Comparison of ENCODE assay signal across 19 cellular contexts in the genomic region with DNA sequence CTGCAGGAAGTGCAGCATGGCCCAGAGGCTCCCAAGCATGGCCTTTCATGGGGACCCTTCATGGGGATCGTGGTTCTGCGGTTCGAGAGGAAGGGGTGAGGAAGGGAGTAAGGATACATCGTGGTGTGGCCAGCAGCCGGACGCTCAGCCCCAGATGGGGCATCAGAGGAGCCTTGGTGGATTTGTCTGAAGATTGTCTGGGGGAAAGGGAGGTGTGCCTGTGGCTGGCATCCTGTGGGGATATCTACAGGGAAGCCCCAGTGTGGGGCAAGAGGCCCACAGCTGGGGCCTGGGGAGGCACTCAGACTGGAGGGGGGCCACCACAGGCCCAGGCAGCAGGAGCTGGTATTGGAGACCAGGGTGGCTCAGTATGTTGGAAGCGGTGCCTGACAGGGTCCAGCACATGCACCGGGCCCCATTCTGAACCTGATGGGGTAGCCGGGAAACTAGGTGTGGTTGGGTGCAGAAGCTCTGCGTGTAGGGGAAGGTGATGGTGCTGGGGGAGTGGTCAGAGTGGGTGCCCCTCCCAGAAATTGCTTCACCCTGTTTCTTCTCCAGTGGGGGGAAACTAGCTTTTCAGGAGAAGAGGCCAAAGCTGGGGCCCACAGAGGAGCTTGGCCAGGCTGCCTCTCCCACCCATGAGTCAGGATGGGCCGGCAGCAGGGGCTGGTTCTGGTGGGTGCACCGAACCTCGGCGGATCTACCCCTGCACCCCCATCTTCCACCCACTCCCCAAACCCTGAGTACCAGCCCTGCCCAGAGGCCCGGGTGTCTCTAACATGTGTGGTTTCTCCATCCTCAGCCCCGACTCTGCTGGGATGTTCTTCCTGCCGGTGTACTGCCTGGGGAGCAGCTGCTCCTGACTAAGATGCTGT.
DNase-seq lines count a peak whose midpoint lies in the region; TF ChIP-seq lines count a peak whose summit lies in the region.
"Had no signal": no experiment of that assay in that cellular context is flagged by ENCODE, and none has a peak within 500 bp of the region (broad histone marks: within the 10 kb centered on the region; RNA-seq: fewer than 3 reads in every experiment).

No MANE protein-coding gene starts in this region.

- no peak overlapping the region for H3K27ac ChIP-seq in coronary artery
- H3K27ac ChIP-seq in osteoblast (ENCODE audit: low read depth, low read length), result no peak overlapping the region
- H3K27ac ChIP-seq: 22Rv1 had no signal

- no peak overlapping the region for H2AFZ ChIP-seq in osteoblast (ENCODE audit: low read length)

- peak; percentile 15 for DNase-seq in activated CD4-positive, alpha-beta memory T cell treated with anti-CD3 and anti-CD28 coated beads, Interleukin-2, amount 10 ng/mL, durations not matched to agents 7 days and 5 days
- DNase-seq in activated CD4-positive, alpha-beta memory T cell treated with anti-CD3 and anti-CD28 coated beads for 36 hours, result no peak
- peak; percentile 33 for DNase-seq in CD14-positive monocyte (ENCODE audit: low spot score)
- peak; percentile 36 for DNase-seq in coronary artery (ENCODE audit: low spot score)
- peak; percentile 50 for DNase-seq in osteoblast (ENCODE audit: insufficient read length, low spot score, missing footprints)
- no peak for DNase-seq in COLO668 (lab: John Stamatoyannopoulos, UW; ENCODE audit: unreplicated experiment)
- DNase-seq in anterior cingulate cortex (lab: John Stamatoyannopoulos, UW), result no peak
- no peak for DNase-seq in ureter (ENCODE audit: low spot score)
- DNase-seq: AML-193; CD4-positive, CD25-positive, alpha-beta regulatory T cell; DMS153; KG1; NCI-H1417 treated with DMSO at 0.1 percent for 48 hours; NCI-H1930; NCI-H526; PC-3; RPMI8226 had no signal

- no peaks in the 10 kb centered on the region for H3K9me3 Mint-ChIP-seq in activated CD4-positive, alpha-beta memory T cell treated with anti-CD3 and anti-CD28 coated beads, Interleukin-2, amount 10 ng/mL, durations not matched to agents 7 days and 5 days
- H3K9me3 Mint-ChIP-seq in activated CD4-positive, alpha-beta memory T cell treated with anti-CD3 and anti-CD28 coated beads for 36 hours, result no peaks in the 10 kb centered on the region
- H3K9me3 Mint-ChIP-seq in CD14-positive monocyte, result peaks cover 0 to 5% (median 0%) of the 10 kb centered on the region in 7 donors

- H3K27me3 Mint-ChIP-seq in activated CD4-positive, alpha-beta memory T cell treated with anti-CD3 and anti-CD28 coated beads, Interleukin-2, amount 10 ng/mL, durations not matched to agents 7 days and 5 days, result peaks cover 3% of the 10 kb centered on the region
- no peaks in the 10 kb centered on the region for H3K27me3 Mint-ChIP-seq in activated CD4-positive, alpha-beta memory T cell treated with anti-CD3 and anti-CD28 coated beads for 36 hours
- peaks cover 6 to 15% (median 11%) of the 10 kb centered on the region in 3 donors for H3K27me3 Mint-ChIP-seq in CD14-positive monocyte (ENCODE audit: low read depth in 3 of 3)

- no peak overlapping the region for H3K4me2 ChIP-seq in osteoblast (ENCODE audit: insufficient read depth, low read length)

- H3K36me3 Mint-ChIP-seq in activated CD4-positive, alpha-beta memory T cell treated with anti-CD3 and anti-CD28 coated beads, Interleukin-2, amount 10 ng/mL, durations not matched to agents 7 days and 5 days (ENCODE audit: low read depth), result no peaks in the 10 kb centered on the region
- no peaks in the 10 kb centered on the region for H3K36me3 Mint-ChIP-seq in activated CD4-positive, alpha-beta memory T cell treated with anti-CD3 and anti-CD28 coated beads for 36 hours
- no peaks in the 10 kb centered on the region for H3K36me3 Mint-ChIP-seq in CD14-positive monocyte
- H3K36me3 Mint-ChIP-seq: CD4-positive, CD25-positive, alpha-beta regulatory T cell had no signal

- H3K4me1 ChIP-seq in osteoblast (ENCODE audit: insufficient read depth, low read length), result no peaks in the 10 kb centered on the region

- H3K27ac Mint-ChIP-seq in activated CD4-positive, alpha-beta memory T cell treated with anti-CD3 and anti-CD28 coated beads, Interleukin-2, amount 10 ng/mL, durations not matched to agents 7 days and 5 days, result no peak overlapping the region
- H3K27ac Mint-ChIP-seq in activated CD4-positive, alpha-beta memory T cell treated with anti-CD3 and anti-CD28 coated beads for 36 hours, result no peak overlapping the region
- H3K27ac Mint-ChIP-seq in CD14-positive monocyte, result no peak overlapping the region
- H3K27ac Mint-ChIP-seq: CD4-positive, CD25-positive, alpha-beta regulatory T cell had no signal

- intact Hi-C loops in activated CD4-positive, alpha-beta memory T cell treated with anti-CD3 and anti-CD28 coated beads for 36 hours (cut with micrococcal nuclease), result no loop called here
- intact Hi-C loops in CD14-positive monocyte (cut with micrococcal nuclease), result no loop called here

- H3K27me3 ChIP-seq in osteoblast (ENCODE audit: insufficient read depth, low read length), result no peaks in the 10 kb centered on the region

- TF ChIP-seq CTCF in CD14-positive monocyte (IDR thresholded peaks at IDR 0.05), result no peak
- TF ChIP-seq CTCF in coronary artery (IDR thresholded peaks at IDR 0.05), result no peak
- no peak for TF ChIP-seq CTCF in osteoblast (IDR thresholded peaks at IDR 0.05; ENCODE audit: extremely low read depth, low read depth, low read length)

- H3K4me3 Mint-ChIP-seq in activated CD4-positive, alpha-beta memory T cell treated with anti-CD3 and anti-CD28 coated beads, Interleukin-2, amount 10 ng/mL, durations not matched to agents 7 days and 5 days, result no peak overlapping the region
- no peak overlapping the region for H3K4me3 Mint-ChIP-seq in activated CD4-positive, alpha-beta memory T cell treated with anti-CD3 and anti-CD28 coated beads for 36 hours
- H3K4me3 Mint-ChIP-seq in CD14-positive monocyte, result no peak overlapping the region
- H3K4me3 Mint-ChIP-seq: CD4-positive, CD25-positive, alpha-beta regulatory T cell had no signal

- POLR2A ChIA-PET in activated CD4-positive, alpha-beta memory T cell treated with anti-CD3 and anti-CD28 coated beads, Interleukin-2, amount 10 ng/mL, durations not matched to agents 7 days and 5 days (lab: Charles Lee), result no interaction called here
- POLR2A ChIA-PET in activated CD4-positive, alpha-beta memory T cell treated with anti-CD3 and anti-CD28 coated beads for 36 hours (lab: Charles Lee), result no interaction called here

- H3K4me3 ChIP-seq in coronary artery (no peak overlapping the region), osteoblast (ENCODE audit: insufficient read depth, low read length) (no peak overlapping the region)
- H3K4me3 ChIP-seq: GM12878 had no signal

- H3K79me2 ChIP-seq in osteoblast (ENCODE audit: insufficient read depth, low read length), result no peaks in the 10 kb centered on the region

- CTCF ChIA-PET in activated CD4-positive, alpha-beta memory T cell treated with anti-CD3 and anti-CD28 coated beads, Interleukin-2, amount 10 ng/mL, durations not matched to agents 7 days and 5 days (lab: Charles Lee), result interaction anchor here (0.6 kb wide), 1 partner anchor 67 kb away, joined by 5 read pairs; no protein-coding TSS in a partner anchor
- CTCF ChIA-PET in activated CD4-positive, alpha-beta memory T cell treated with anti-CD3 and anti-CD28 coated beads for 36 hours (lab: Charles Lee), result no interaction called here

- no peaks in the 10 kb centered on the region for H4K20me1 ChIP-seq in osteoblast (ENCODE audit: insufficient read depth, low read length)

- H3K9me3 ChIP-seq in osteoblast (ENCODE audit: low read depth, low read length), result no peaks in the 10 kb centered on the region

- H3K36me3 ChIP-seq in osteoblast (ENCODE audit: insufficient read depth, low read length), result no peaks in the 10 kb centered on the region

- no peaks in the 10 kb centered on the region for H3K4me1 Mint-ChIP-seq in activated CD4-positive, alpha-beta memory T cell treated with anti-CD3 and anti-CD28 coated beads, Interleukin-2, amount 10 ng/mL, durations not matched to agents 7 days and 5 days
- no peaks in the 10 kb centered on the region for H3K4me1 Mint-ChIP-seq in activated CD4-positive, alpha-beta memory T cell treated with anti-CD3 and anti-CD28 coated beads for 36 hours (ENCODE audit: low read depth)
- H3K4me1 Mint-ChIP-seq in CD14-positive monocyte, result peaks cover 3% of the 10 kb centered on the region
- H3K4me1 Mint-ChIP-seq: CD4-positive, CD25-positive, alpha-beta regulatory T cell had no signal

Comparison
In these comparisons a context has a peak if more than half of its experiments do, and no peak if none do; other contexts are left out.
1. DNase-seq: peak in activated CD4-positive, alpha-beta memory T cell treated with anti-CD3 and anti-CD28 coated beads, Interleukin-2, amount 10 ng/mL, durations not matched to agents 7 days and 5 days (single experiment), CD14-positive monocyte (single experiment), coronary artery (single experiment) and osteoblast (single experiment); none in activated CD4-positive, alpha-beta memory T cell treated with anti-CD3 and anti-CD28 coated beads for 36 hours (single experiment), COLO668 (single experiment), anterior cingulate cortex (0 of 58) and ureter (single experiment).